Comparison of ENCODE assay signal across 11 cellular contexts in genomic region chr13:36131931-36132297, GRCh38. TPM values are rescaled to one million over a fixed set of nuclear protein-coding genes. Genes with fewer than 3 reads are reported as not detected.
DNase-seq lines count a peak whose midpoint lies in the region; ATAC-seq and TF ChIP-seq lines count a peak whose summit lies in the region.
"Had no signal": no experiment of that assay in that cellular context is flagged by ENCODE, and none has a peak within 500 bp of the region (broad histone marks: within the 10 kb centered on the region; RNA-seq: fewer than 3 reads in every experiment).

No MANE protein-coding gene starts in this region.

- no peak for TF ChIP-seq POLR2A in GM18505 (IDR thresholded peaks at IDR 0.05; ENCODE audit: borderline replicate concordance, extremely low read depth, insufficient read depth, insufficient read length)

- DNase-seq in dorsolateral prefrontal cortex, result peak in 4 of 10 donors; percentile 16 to 60 (median 48)
- DNase-seq in left lung, result peak; percentile 78 to 81
- DNase-seq in stimulated activated CD4-positive, alpha-beta T cell treated with anti-CD3 and anti-CD28 coated beads, Interleukin-4, amount 100 ng/mL, for 24 hours, result no peak
- DNase-seq in GM13977 (ENCODE audit: low spot score), result no peak
- DNase-seq: activated T-cell treated with anti-CD3 and anti-CD28 coated beads, Interleukin-2, amount 50 U/mL, for 4 hours; HFFc6 had no signal

- H3K27ac ChIP-seq in HUES48 (ENCODE audit: low read depth, low read length) (no peak overlapping the region), dorsolateral prefrontal cortex (peak overlapping the region in 48 of 59 donors; percentile 10 to 91 (median 70)), left lung (no peak overlapping the region), skeletal muscle tissue (ENCODE audit: low read depth, low read length) (peak overlapping the region; percentile 48)

- intact Hi-C loops in dorsolateral prefrontal cortex (cut with DNase I) (loop anchor here in 1 of 2 donors (10.0 kb wide), 1 partner anchor 147 kb away; no protein-coding TSS in a partner anchor), left lung (cut with DNase I) (no loop called here)

- H3K27me3 ChIP-seq in HUES48 (ENCODE audit: control insufficient read depth, insufficient read depth, low read length), result peaks cover 37% of the 10 kb centered on the region
- H3K27me3 ChIP-seq in dorsolateral prefrontal cortex, result peaks cover 0 to 11% (median 0%) of the 10 kb centered on the region in 45 donors
- H3K27me3 ChIP-seq in left lung, result peaks cover 15 to 39% of the 10 kb centered on the region in 2 donors
- H3K27me3 ChIP-seq in skeletal muscle tissue (ENCODE audit: control insufficient read depth in 3 of 3, insufficient read depth in 3 of 3, low read length in 3 of 3), result peaks cover 0 to 20% (median 7%) of the 10 kb centered on the region in 3 donors

- H3K9ac ChIP-seq in HUES48 (ENCODE audit: low read depth, low read length) (no peak overlapping the region), skeletal muscle tissue (ENCODE audit: low read depth in 1 of 3, low read length in 3 of 3) (peak overlapping the region in 1 of 3 donors; percentile 3)

- in situ Hi-C loops in GM13977 (cut with MboI; ENCODE audit: low pct_unique_long_range_greater_than_20kb, low sequenced_read_pairs, unreplicated experiment), result no loop called here

- TF ChIP-seq CTCF in dorsolateral prefrontal cortex (IDR thresholded peaks at IDR 0.05 in 54 of 56, conservative IDR thresholded peaks at IDR 0.05 in 2 of 56; ENCODE audit: low read depth in 1 of 56, partially characterized antibody in 56 of 56), result no peak
- no peak for TF ChIP-seq CTCF in left lung (IDR thresholded peaks at IDR 0.05)
- no peak for TF ChIP-seq CTCF in GM13977 (IDR thresholded peaks at IDR 0.05; ENCODE audit: extremely low read depth, insufficient read depth, missing control alignments)

- ATAC-seq in left lung (peak; percentile 93), GM21515 (IDR thresholded peaks at IDR 0.05; ENCODE audit: unreplicated experiment) (no peak), GM18505 (IDR thresholded peaks at IDR 0.05; ENCODE audit: unreplicated experiment) (no peak)

- H3K36me3 ChIP-seq in HUES48 (ENCODE audit: control insufficient read depth, insufficient read depth, low read length) (no peaks in the 10 kb centered on the region), left lung (no peaks in the 10 kb centered on the region), skeletal muscle tissue (ENCODE audit: control insufficient read depth in 3 of 3, insufficient read depth in 3 of 3, low read length in 3 of 3) (no peaks in the 10 kb centered on the region)

- H3K4me3 ChIP-seq in HUES48 (ENCODE audit: low read depth, low read length) (peak overlapping the region; percentile 62; the same call in 1 of the 2 replicates), dorsolateral prefrontal cortex (peak overlapping the region in 25 of 59 donors; percentile 39 to 75 (median 64)), left lung (no peak overlapping the region), skeletal muscle tissue (ENCODE audit: low read length in 3 of 3) (peak overlapping the region; percentile 57 to 71 (median 68))

- H3K9me3 ChIP-seq in HUES48 (ENCODE audit: control insufficient read depth, insufficient read depth, low read length) (no peaks in the 10 kb centered on the region), left lung (no peaks in the 10 kb centered on the region), skeletal muscle tissue (ENCODE audit: control insufficient read depth in 3 of 3, low read length in 3 of 3) (no peaks in the 10 kb centered on the region)

- peaks cover 6% of the 10 kb centered on the region; the same call in 1 of the 2 replicates for H3K4me1 ChIP-seq in HUES48 (ENCODE audit: control insufficient read depth, insufficient read depth, low read length)
- H3K4me1 ChIP-seq in left lung, result peaks cover 0 to 4% of the 10 kb centered on the region in 2 donors
- H3K4me1 ChIP-seq in skeletal muscle tissue (ENCODE audit: control insufficient read depth in 3 of 3, insufficient read depth in 3 of 3, low read length in 3 of 3), result peaks cover 5 to 14% (median 7%) of the 10 kb centered on the region in 3 donors

RNA-seq across cellular contexts. Expression of gene DCLK1, which starts 0.7 kb away (rescaled TPM):
- total RNA-seq in dorsolateral prefrontal cortex, result 100 to 1,000 TPM in 118 of 120 experiments, 10 to 100 TPM in 2; 86.8 to 303 (median 215) TPM
- 10 to 100 TPM; 19.5 to 20.5 TPM for total RNA-seq in left lung
- total RNA-seq in skeletal muscle tissue, result 92.9 TPM
- total RNA-seq: activated T-cell treated with anti-CD3 and anti-CD28 coated beads, Interleukin-2, amount 50 U/mL, for 4 hours; HFFc6; T-helper 2 cell treated with Interferon-gamma antibody and Interleukin-4, amounts not matched to agents 100 ng/mL and 5 ng/mL, for 36 hours had no signal

Comparison
In these comparisons a context has a peak if more than half of its experiments do, and no peak if none do; other contexts are left out.
1. H3K27ac ChIP-seq: peak in dorsolateral prefrontal cortex (48 of 59) and skeletal muscle tissue (single experiment); none in HUES48 (single experiment) and left lung (0 of 2).
2. H3K4me3 ChIP-seq: peak in HUES48 (single experiment) and skeletal muscle tissue (3 of 3); none in left lung (0 of 2).
3. DNase-seq: peak in left lung (2 of 2); none in stimulated activated CD4-positive, alpha-beta T cell treated with anti-CD3 and anti-CD28 coated beads, Interleukin-4, amount 100 ng/mL, for 24 hours (single experiment) and GM13977 (single experiment).